In genomic region chr12:108369736-108370396, GRCh38 we compare ENCODE assay signal across 1 cellular context.
A peak's percentile ranks its signal among the peaks of the same experiment; 100 is the strongest.
TF ChIP-seq lines count a peak whose summit lies in the region.

No MANE protein-coding gene starts in this region.

TF ChIP-seq in SK-N-SH treated with all-trans-retinoic acid at 6 μM for 48 hours, 23 proteins besides CTCF, POLR2A, EP300 and RAD21 (continued from another document):
- TF ChIP-seq PATZ1 (CRISPR knock-in tag; IDR thresholded peaks at IDR 0.05; ENCODE audit: borderline replicate concordance), result no peak
- TF ChIP-seq ARNTL (CRISPR knock-in tag; IDR thresholded peaks at IDR 0.05; ENCODE audit: borderline replicate concordance, low read depth), result no peak
- TF ChIP-seq TCF4 (CRISPR knock-in tag; IDR thresholded peaks at IDR 0.05; ENCODE audit: borderline replicate concordance), result peak; percentile 66; the same call in 1 of the 2 replicates
- no peak for TF ChIP-seq ESRRG (CRISPR knock-in tag; IDR thresholded peaks at IDR 0.05)
- TF ChIP-seq, protein P1, sequence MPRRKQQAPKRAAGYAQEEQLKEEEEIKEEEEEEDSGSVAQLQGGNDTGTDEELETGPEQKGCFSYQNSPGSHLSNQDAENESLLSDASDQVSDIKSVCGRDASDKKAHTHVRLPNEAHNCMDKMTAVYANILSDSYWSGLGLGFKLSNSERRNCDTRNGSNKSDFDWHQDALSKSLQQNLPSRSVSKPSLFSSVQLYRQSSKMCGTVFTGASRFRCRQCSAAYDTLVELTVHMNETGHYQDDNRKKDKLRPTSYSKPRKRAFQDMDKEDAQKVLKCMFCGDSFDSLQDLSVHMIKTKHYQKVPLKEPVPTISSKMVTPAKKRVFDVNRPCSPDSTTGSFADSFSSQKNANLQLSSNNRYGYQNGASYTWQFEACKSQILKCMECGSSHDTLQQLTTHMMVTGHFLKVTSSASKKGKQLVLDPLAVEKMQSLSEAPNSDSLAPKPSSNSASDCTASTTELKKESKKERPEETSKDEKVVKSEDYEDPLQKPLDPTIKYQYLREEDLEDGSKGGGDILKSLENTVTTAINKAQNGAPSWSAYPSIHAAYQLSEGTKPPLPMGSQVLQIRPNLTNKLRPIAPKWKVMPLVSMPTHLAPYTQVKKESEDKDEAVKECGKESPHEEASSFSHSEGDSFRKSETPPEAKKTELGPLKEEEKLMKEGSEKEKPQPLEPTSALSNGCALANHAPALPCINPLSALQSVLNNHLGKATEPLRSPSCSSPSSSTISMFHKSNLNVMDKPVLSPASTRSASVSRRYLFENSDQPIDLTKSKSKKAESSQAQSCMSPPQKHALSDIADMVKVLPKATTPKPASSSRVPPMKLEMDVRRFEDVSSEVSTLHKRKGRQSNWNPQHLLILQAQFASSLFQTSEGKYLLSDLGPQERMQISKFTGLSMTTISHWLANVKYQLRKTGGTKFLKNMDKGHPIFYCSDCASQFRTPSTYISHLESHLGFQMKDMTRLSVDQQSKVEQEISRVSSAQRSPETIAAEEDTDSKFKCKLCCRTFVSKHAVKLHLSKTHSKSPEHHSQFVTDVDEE (CRISPR knock-in tag; IDR thresholded peaks at IDR 0.05), result peak; percentile 79; the same call in 1 of the 2 replicates
- no peak for TF ChIP-seq ZNF8 (CRISPR knock-in tag; IDR thresholded peaks at IDR 0.05)
- TF ChIP-seq, protein P2, sequence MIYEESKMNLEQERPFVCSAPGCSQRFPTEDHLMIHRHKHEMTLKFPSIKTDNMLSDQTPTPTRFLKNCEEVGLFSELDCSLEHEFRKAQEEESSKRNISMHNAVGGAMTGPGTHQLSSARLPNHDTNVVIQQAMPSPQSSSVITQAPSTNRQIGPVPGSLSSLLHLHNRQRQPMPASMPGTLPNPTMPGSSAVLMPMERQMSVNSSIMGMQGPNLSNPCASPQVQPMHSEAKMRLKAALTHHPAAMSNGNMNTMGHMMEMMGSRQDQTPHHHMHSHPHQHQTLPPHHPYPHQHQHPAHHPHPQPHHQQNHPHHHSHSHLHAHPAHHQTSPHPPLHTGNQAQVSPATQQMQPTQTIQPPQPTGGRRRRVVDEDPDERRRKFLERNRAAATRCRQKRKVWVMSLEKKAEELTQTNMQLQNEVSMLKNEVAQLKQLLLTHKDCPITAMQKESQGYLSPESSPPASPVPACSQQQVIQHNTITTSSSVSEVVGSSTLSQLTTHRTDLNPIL (CRISPR knock-in tag; IDR thresholded peaks at IDR 0.05; ENCODE audit: low read depth), result no peak
- TF ChIP-seq RARB (CRISPR knock-in tag; IDR thresholded peaks at IDR 0.05), result no peak
- TF ChIP-seq, protein P3, sequence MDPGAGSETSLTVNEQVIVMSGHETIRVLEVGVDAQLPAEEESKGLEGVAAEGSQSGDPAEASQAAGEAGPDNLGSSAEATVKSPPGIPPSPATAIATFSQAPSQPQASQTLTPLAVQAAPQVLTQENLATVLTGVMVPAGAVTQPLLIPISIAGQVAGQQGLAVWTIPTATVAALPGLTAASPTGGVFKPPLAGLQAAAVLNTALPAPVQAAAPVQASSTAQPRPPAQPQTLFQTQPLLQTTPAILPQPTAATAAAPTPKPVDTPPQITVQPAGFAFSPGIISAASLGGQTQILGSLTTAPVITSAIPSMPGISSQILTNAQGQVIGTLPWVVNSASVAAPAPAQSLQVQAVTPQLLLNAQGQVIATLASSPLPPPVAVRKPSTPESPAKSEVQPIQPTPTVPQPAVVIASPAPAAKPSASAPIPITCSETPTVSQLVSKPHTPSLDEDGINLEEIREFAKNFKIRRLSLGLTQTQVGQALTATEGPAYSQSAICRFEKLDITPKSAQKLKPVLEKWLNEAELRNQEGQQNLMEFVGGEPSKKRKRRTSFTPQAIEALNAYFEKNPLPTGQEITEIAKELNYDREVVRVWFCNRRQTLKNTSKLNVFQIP (CRISPR knock-in tag; IDR thresholded peaks at IDR 0.05; ENCODE audit: borderline replicate concordance, low read depth), result no peak
